ENCODE assay signal across 8 cellular contexts in the genomic region with DNA sequence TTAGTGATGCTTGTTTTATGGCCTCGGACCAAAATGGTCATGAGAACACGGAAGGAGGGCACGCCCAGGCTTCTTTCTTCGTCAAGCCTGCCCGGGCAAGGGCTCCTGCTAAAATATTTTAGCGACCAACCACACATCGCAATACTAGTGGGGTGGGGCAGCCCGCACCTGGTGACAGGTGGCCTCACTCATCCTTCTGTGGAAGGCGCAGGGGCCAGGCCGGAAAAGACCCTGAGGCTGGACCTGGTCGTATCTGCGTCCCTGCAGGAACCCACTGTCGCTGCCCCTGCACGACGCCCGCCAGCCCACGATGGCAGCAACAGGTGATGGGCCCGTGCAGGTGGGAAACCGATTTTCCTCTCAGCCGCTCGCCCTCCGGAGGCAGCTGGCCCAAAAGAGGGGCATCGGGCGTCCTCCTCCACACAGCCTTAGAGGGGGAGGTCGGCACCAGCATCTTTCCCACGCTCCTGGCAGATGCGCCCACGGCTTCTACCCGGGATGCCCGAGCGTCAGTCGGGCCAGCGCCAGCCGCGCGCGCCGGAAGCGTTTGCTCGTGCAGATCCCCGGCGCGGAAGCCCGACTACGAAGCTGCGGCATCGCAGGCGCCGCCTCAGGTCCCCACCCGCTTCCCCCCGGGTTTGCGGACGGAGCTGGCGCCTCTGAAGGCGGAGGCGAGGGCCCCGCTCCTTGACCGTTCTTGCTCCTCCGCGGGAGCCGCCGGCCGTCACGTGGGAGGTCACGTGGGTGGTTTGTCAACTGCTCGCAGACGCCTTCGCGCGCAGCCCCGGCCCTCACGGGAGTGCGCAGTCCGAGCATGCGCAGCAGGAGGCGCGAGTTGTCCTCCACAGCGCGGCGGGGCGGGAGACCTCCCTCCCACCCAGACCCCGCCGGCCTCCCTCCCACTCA. TPM values are rescaled to one million over a fixed set of nuclear protein-coding genes. Genes with fewer than 3 reads are reported as not detected.
A peak's percentile ranks its signal among the peaks of the same experiment; 100 is the strongest.
DNase-seq lines count a peak whose midpoint lies in the region; ATAC-seq and TF ChIP-seq lines count a peak whose summit lies in the region.

No MANE protein-coding gene starts in this region.

- H3F3A ChIP-seq in PC-9 (ENCODE audit: insufficient read depth, low read depth) = peaks cover 26% of the 10 kb centered on the region

- no peaks in the 10 kb centered on the region for H4K20me1 ChIP-seq in PC-9 (ENCODE audit: insufficient read depth)

- H3K4me2 ChIP-seq in PC-9 = peak overlapping the region; percentile 73

- H3K4me1 ChIP-seq in Caco-2 = peaks cover 19% of the 10 kb centered on the region
- H3K4me1 ChIP-seq in PC-9 (replicated peaks; ENCODE audit: insufficient read depth) = peaks cover 13% of the 10 kb centered on the region
- peaks cover 7% of the 10 kb centered on the region for H3K4me1 ChIP-seq in muscle layer of colon (ENCODE audit: insufficient read depth, low read length)

- peak; percentile 97 for DNase-seq in Caco-2
- peak; percentile 72 to 89 for DNase-seq in PC-9
- DNase-seq in activated T-cell treated with anti-CD3 and anti-CD28 coated beads, Interleukin-2, amount 50 U/mL, for 48 hours = peak; percentile 94 to 95
- peak; percentile 74 to 84 for DNase-seq in stimulated activated CD8-positive, alpha-beta memory T cell treated with anti-CD3 and anti-CD28 coated beads, Interleukin-4, amount 100 ng/mL, for 4 hours (ENCODE audit: low read depth in 2 of 2, low spot score in 1 of 2)

- H3K9me3 Mint-ChIP-seq in Caco-2 (ENCODE audit: unreplicated experiment) = no peaks in the 10 kb centered on the region

- peaks cover 12% of the 10 kb centered on the region for H3K4me1 Mint-ChIP-seq in Caco-2 (ENCODE audit: low read depth, unreplicated experiment)

- peak overlapping the region; percentile 86 for H2AFZ ChIP-seq in PC-9

- ATAC-seq in GM21423 (IDR thresholded peaks at IDR 0.05; ENCODE audit: unreplicated experiment) = peak; percentile 68
- peak; percentile 62 for ATAC-seq in esophagus mucosa

- peak overlapping the region; percentile 91 for H3K4me3 Mint-ChIP-seq in Caco-2 (ENCODE audit: unreplicated experiment)

- CTCF ChIA-PET in Caco-2 (lab: Charles Lee) = no interaction called here
- CTCF ChIA-PET in PC-9 (lab: Charles Lee) = no interaction called here

- TF ChIP-seq EP300 in Ishikawa (IDR thresholded peaks at IDR 0.05; ENCODE audit: borderline replicate concordance) = no peak

- H3K27me3 ChIP-seq in Caco-2 (replicated peaks; ENCODE audit: control insufficient read depth, insufficient read depth, low read length) (no peaks in the 10 kb centered on the region), PC-9 (ENCODE audit: insufficient read depth, low read depth) (no peaks in the 10 kb centered on the region), muscle layer of colon (ENCODE audit: control insufficient read depth in 1 of 2, insufficient read depth in 2 of 2, low read length in 2 of 2) (no peaks in the 10 kb centered on the region)

- peaks cover 4% of the 10 kb centered on the region for H3K27me3 Mint-ChIP-seq in Caco-2 (ENCODE audit: insufficient read depth, unreplicated experiment)

- peak overlapping the region; percentile 33 for H3K9ac ChIP-seq in muscle layer of colon (ENCODE audit: low read length)

- peaks cover 27% of the 10 kb centered on the region for H3K36me3 Mint-ChIP-seq in Caco-2 (ENCODE audit: insufficient read depth, unreplicated experiment)

- intact Hi-C loops in Caco-2 (cut with micrococcal nuclease; ENCODE audit: unreplicated experiment) (no loop called here), PC-9 (cut with micrococcal nuclease; ENCODE audit: unreplicated experiment) (loop anchor here (10.0 kb wide), 2 partner anchors 142 to 262 kb away; a partner anchor contains a TSS)

- BruUV-seq in Caco-2 (replicated peaks; lab: Mats Ljungman, UMichigan) (TSS peak; percentile 42), PC-9 (replicated peaks; lab: Mats Ljungman, UMichigan) (no TSS peak)

- H3K4me3 ChIP-seq in Caco-2 (ENCODE audit: low read depth, low read length) (peak overlapping the region; percentile 56), PC-9 (peak overlapping the region; percentile 57; the same call in 1 of the 2 replicates), muscle layer of colon (ENCODE audit: low read depth in 1 of 2, low read length in 2 of 2) (peak overlapping the region; percentile 67 to 77)

- no peak for TF ChIP-seq RAD21 in Ishikawa (IDR thresholded peaks at IDR 0.05; ENCODE audit: low read depth)

- H3K27ac Mint-ChIP-seq in Caco-2 (ENCODE audit: unreplicated experiment) = peak overlapping the region; percentile 94

- H3K9me2 ChIP-seq in PC-9 (ENCODE audit: insufficient read depth) = no peaks in the 10 kb centered on the region

- POLR2A ChIA-PET in Caco-2 (lab: Charles Lee) (interaction anchor here (0.6 kb wide), 1 partner anchor 55 kb away, joined by 6 read pairs; no protein-coding TSS in a partner anchor), PC-9 (lab: Charles Lee; ENCODE audit: unreplicated experiment) (no interaction called here)

- no peaks in the 10 kb centered on the region for H3K9me3 ChIP-seq in Caco-2
- H3K9me3 ChIP-seq in PC-9 (ENCODE audit: insufficient read depth, low read depth) = no peaks in the 10 kb centered on the region
- H3K9me3 ChIP-seq in muscle layer of colon (ENCODE audit: low read length) = no peaks in the 10 kb centered on the region

- TF ChIP-seq CTCF in Caco-2 (IDR thresholded peaks at IDR 0.05; ENCODE audit: insufficient read depth in 1 of 2, low read depth in 1 of 2, low read length in 1 of 2, severe bottlenecking in 1 of 2, unreplicated experiment in 1 of 2) (no peak), PC-9 (conservative IDR thresholded peaks at IDR 0.05) (no peak)

- H3K27ac ChIP-seq in PC-9 (no peak overlapping the region), muscle layer of colon (ENCODE audit: low read depth, low read length) (peak overlapping the region; percentile 88)

- no peaks in the 10 kb centered on the region for H3K79me2 ChIP-seq in PC-9 (ENCODE audit: low read depth)

- H3K36me3 ChIP-seq in Caco-2 (ENCODE audit: control insufficient read depth, insufficient read depth, low read length) (no peaks in the 10 kb centered on the region), PC-9 (ENCODE audit: low read depth) (no peaks in the 10 kb centered on the region), muscle layer of colon (ENCODE audit: insufficient read depth, low read length) (no peaks in the 10 kb centered on the region)

TF ChIP-seq in Ishikawa, 13 proteins besides CTCF, POLR2A, EP300 and RAD21:
- TF ChIP-seq NFIC (IDR thresholded peaks at IDR 0.05) (no peak), TCF12 (IDR thresholded peaks at IDR 0.05; ENCODE audit: low read depth) (peak; percentile 37; the same call in 1 of the 2 replicates), TAF1 (IDR thresholded peaks at IDR 0.05; ENCODE audit: low read depth) (peak; percentile 26; the same call in 1 of the 2 replicates)
- TF ChIP-seq, protein P1, sequence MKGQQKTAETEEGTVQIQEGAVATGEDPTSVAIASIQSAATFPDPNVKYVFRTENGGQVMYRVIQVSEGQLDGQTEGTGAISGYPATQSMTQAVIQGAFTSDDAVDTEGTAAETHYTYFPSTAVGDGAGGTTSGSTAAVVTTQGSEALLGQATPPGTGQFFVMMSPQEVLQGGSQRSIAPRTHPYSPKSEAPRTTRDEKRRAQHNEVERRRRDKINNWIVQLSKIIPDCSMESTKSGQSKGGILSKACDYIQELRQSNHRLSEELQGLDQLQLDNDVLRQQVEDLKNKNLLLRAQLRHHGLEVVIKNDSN (IDR thresholded peaks at IDR 0.05) = peak; percentile 97
- TF ChIP-seq, protein P2, sequence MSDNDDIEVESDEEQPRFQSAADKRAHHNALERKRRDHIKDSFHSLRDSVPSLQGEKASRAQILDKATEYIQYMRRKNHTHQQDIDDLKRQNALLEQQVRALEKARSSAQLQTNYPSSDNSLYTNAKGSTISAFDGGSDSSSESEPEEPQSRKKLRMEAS (IDR thresholded peaks at IDR 0.05) = peak; percentile 95
TF ChIP-seq in Ishikawa: peak in this region for 4.

RNA-seq across cellular contexts. Expression of a gene that starts 22.8 kb away (rescaled TPM):
- 118 and 124 TPM in 2 replicates for total RNA-seq in Caco-2 (2022)
- total RNA-seq in PC-9 (2021) = 70.5 and 78.9 TPM in 2 replicates
- total RNA-seq in esophagus mucosa = 34.2 TPM

RNA-seq across cellular contexts. Expression of a gene that starts 38.2 kb away (rescaled TPM):
- total RNA-seq in Caco-2 (2022) (62.1 and 66.1 TPM in 2 replicates), PC-9 (2021) (57.2 and 58.0 TPM in 2 replicates), esophagus mucosa (38.3 TPM)

RNA-seq across cellular contexts. Expression of a gene that starts 46.2 kb away (rescaled TPM):
- total RNA-seq in Caco-2 (2022) (99.6 and 99.9 TPM in 2 replicates), PC-9 (2021) (77.9 and 78.4 TPM in 2 replicates), esophagus mucosa (43.5 TPM)
